In the genomic region with DNA sequence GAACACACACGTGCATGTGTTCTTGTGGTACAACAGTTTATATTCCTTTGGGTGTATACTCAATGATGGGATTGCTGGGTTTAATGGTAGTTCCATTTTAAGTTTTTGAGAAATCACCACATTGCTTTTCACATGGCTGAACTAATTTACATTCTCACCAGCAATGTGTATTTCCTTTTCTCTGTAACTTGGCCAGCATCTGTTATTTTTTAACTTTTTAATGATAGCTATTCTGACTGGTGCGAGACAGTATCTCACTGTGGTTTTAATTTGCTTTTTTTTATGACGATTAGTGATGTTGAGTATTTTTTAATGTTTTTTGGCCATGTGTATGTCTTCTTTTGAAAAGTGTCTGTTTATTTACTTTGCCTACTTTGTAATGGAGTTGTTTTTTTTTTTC, we compare ENCODE assay signal across 34 cellular contexts.
"Had no signal": no experiment of that assay in that cellular context is flagged by ENCODE, and none has a peak within 500 bp of the region (broad histone marks: within the 10 kb centered on the region; RNA-seq: fewer than 3 reads in every experiment).

No MANE protein-coding gene starts in this region.

- ATAC-seq: activated CD8-positive, alpha-beta T cell treated with anti-CD3 and anti-CD28 coated beads for 36 hours; activated naive CD4-positive, alpha-beta T cell treated with anti-CD3 and anti-CD28 coated beads, Interleukin-2, amount 50 U/mL, for 72 hours; activated T-cell treated with anti-CD3 and anti-CD28 coated beads, Interleukin-2, amount 50 U/mL, for 4 hours; activated T-cell treated with anti-CD3 and anti-CD28 coated beads, Interleukin-2, amount 50 U/mL, for 72 hours; activated T-helper 17 cell treated with anti-CD3 and anti-CD28 coated beads, Interleukin-2, amount 50 U/mL, for 72 hours; body of pancreas had no signal

- H3K36me3 ChIP-seq: adrenal gland, brain microvascular endothelial cell had no signal

- H3K4me3 ChIP-seq: adrenal gland, body of pancreas, breast epithelium had no signal

- H3K27ac ChIP-seq: adrenal gland, body of pancreas, brain microvascular endothelial cell, breast epithelium, VCaP had no signal

- H3K27me3 ChIP-seq: adrenal gland, body of pancreas, brain microvascular endothelial cell, breast epithelium had no signal

- FAIRE-seq: astrocyte, TTC549 had no signal

- DNase-seq: activated B cell treated with CpG ODN at 0.5 μM for 24 hours; activated CD4-positive, alpha-beta memory T cell treated with anti-CD3 and anti-CD28 coated beads for 36 hours; activated CD4-positive, alpha-beta T cell treated with anti-CD3 and anti-CD28 coated beads for 4 hours; activated CD4-positive, alpha-beta T cell treated with anti-CD3 and anti-CD28 coated beads, Interleukin-2, amount 10 ng/mL, durations not matched to agents 24 days and 14 days; activated CD4-positive, alpha-beta T cell treated with anti-CD3 and anti-CD28 coated beads, Interleukin-2, amount 50 U/mL, for 1 hour; activated CD4-positive, alpha-beta T cell treated with anti-CD3 and anti-CD28 coated beads, Interleukin-2, amount 50 U/mL, for 4 hours; activated CD4-positive, CD25-positive, alpha-beta regulatory T cell treated with anti-CD3 and anti-CD28 coated beads, Interleukin-2, amount 50 U/mL, for 72 hours; activated CD8-positive, alpha-beta memory T cell treated with anti-CD3 and anti-CD28 coated beads, Interleukin-2, amount 50 U/mL, for 4 hours; activated CD8-positive, alpha-beta T cell treated with anti-CD3 and anti-CD28 coated beads for 36 hours; activated effector memory CD4-positive, alpha-beta T cell treated with anti-CD3 and anti-CD28 coated beads, Interleukin-2, amount 50 U/mL, for 16 hours; activated gamma-delta T cell treated with Interleukin-2 at 50 U/mL for 16 hours; activated naive CD4-positive, alpha-beta T cell; activated naive CD4-positive, alpha-beta T cell treated with anti-CD3 and anti-CD28 coated beads for 36 hours; activated naive CD4-positive, alpha-beta T cell treated with anti-CD3 and anti-CD28 coated beads, Interleukin-2, amount 50 U/mL, for 16 hours; activated naive CD8-positive, alpha-beta T cell treated with anti-CD3 and anti-CD28 coated beads for 36 hours; activated T-cell treated with anti-CD3 and anti-CD28 coated beads for 4 hours; activated T-cell treated with anti-CD3 and anti-CD28 coated beads, Interleukin-2, amount 50 U/mL, for 1 hour; activated T-cell treated with anti-CD3 and anti-CD28 coated beads, Interleukin-2, amount 50 U/mL, for 4 hours; activated T-cell treated with anti-CD3 and anti-CD28 coated beads, Interleukin-2, amount 50 U/mL, for 72 hours; adrenal gland; amniotic stem cell; aorta; body of pancreas; brain microvascular endothelial cell; central memory CD4-positive, alpha-beta T cell; T-helper 1 cell; T-helper 2 cell; T-helper 9 cell had no signal

- H3K4me1 ChIP-seq: adrenal gland, body of pancreas, breast epithelium had no signal

- H3K9me3 ChIP-seq: adrenal gland, body of pancreas had no signal
